Comparison of ENCODE assay signal across 8 cellular contexts in the genomic region with DNA sequence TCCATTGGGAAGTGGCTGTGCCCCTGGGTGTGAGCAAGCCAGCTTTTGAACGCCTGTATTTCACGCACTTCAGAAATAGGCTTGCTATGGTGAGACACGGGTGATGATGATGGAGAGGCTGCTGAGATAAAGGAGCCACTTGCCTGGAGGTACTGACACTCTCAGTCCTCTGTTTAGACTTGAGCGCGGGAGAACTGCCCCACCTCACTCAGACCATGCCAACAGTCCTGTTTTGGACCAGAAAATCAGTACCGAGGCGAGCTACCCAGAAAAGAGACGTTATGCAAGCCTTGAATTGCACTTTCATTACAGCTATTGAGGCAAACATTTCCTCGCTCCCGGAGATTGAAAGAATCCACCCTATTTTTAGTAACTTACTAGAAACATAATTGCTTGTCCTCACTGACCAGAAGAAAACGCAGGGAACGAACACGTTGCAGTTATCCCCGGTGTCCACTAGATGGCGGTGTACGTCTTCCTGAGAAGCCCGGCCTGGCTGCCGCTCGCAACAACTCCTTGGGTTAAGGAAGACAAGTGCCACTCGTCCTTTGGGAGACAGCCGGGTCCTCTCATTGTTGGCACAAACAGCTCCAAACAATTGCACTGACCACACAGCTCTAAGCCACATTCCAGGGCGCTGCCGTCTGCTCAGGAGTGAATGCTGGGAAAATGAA.
DNase-seq lines count a peak whose midpoint lies in the region; ATAC-seq and TF ChIP-seq lines count a peak whose summit lies in the region.

No MANE protein-coding gene starts in this region.

- DNase-seq in HS-27A (ENCODE audit: low read depth), result peak; percentile 71
- DNase-seq in NOMO-1 treated with DMSO at 0.1 percent for 48 hours (lab: John Stamatoyannopoulos, UW; ENCODE audit: unreplicated experiment), result peak; percentile 20
- peak; percentile 53 for DNase-seq in activated CD8-positive, alpha-beta memory T cell treated with anti-CD3 and anti-CD28 coated beads, Interleukin-2, amount 50 U/mL, for 4 hours
- DNase-seq in epithelial cell of prostate (ENCODE audit: low read depth, low spot score), result peak; percentile 34
- peak; percentile 83 for DNase-seq in mucosa of gallbladder (ENCODE audit: low spot score)
- DNase-seq in stimulated activated CD8-positive, alpha-beta memory T cell treated with anti-CD3 and anti-CD28 coated beads, Interleukin-4, amount 100 ng/mL, for 24 hours (ENCODE audit: low read depth), result peak; percentile 28

- no peak overlapping the region for H3K27ac ChIP-seq in C4-2B
- H3K27ac ChIP-seq in epithelial cell of prostate, result no peak overlapping the region

- peak; percentile 94 for TF ChIP-seq CTCF in C4-2B (conservative IDR thresholded peaks at IDR 0.05)

- ATAC-seq in GM19395 (IDR thresholded peaks at IDR 0.05; ENCODE audit: unreplicated experiment), result peak; percentile 98

Comparison
In these comparisons a context has a peak if more than half of its experiments do, and no peak if none do; other contexts are left out.
1. DNase-seq: peak in every context shown above with its lines; median percentile 83 in mucosa of gallbladder; 71 in HS-27A; 53 in activated CD8-positive, alpha-beta memory T cell treated with anti-CD3 and anti-CD28 coated beads, Interleukin-2, amount 50 U/mL, for 4 hours; 34 in epithelial cell of prostate; 28 in stimulated activated CD8-positive, alpha-beta memory T cell treated with anti-CD3 and anti-CD28 coated beads, Interleukin-4, amount 100 ng/mL, for 24 hours; 20 in NOMO-1 treated with DMSO at 0.1 percent for 48 hours.